In genomic region chrX:102185967-102186720, GRCh38 we compare ENCODE assay signal across 2 cellular contexts.
TF ChIP-seq lines count a peak whose summit lies in the region.

No MANE protein-coding gene starts in this region.

TF ChIP-seq in HepG2, 621 proteins besides CTCF, POLR2A, EP300 and RAD21:
- no peak for TF ChIP-seq ZNF513 (CRISPR knock-in tag; conservative IDR thresholded peaks at IDR 0.05)
- TF ChIP-seq ZNF33B (CRISPR knock-in tag; IDR thresholded peaks at IDR 0.05) = no peak
- no peak for TF ChIP-seq ZFP91 (CRISPR knock-in tag; IDR thresholded peaks at IDR 0.05; ENCODE audit: borderline replicate concordance)
- peak; percentile 60 to 81 for TF ChIP-seq MAFK (conservative IDR thresholded peaks at IDR 0.05 in 1 of 2, IDR thresholded peaks at IDR 0.05 in 1 of 2; ENCODE audit: low read length in 2 of 2)
- no peak for TF ChIP-seq ZNF839 (CRISPR knock-in tag; IDR thresholded peaks at IDR 0.05; ENCODE audit: borderline replicate concordance)
- TF ChIP-seq MAFF (IDR thresholded peaks at IDR 0.05; ENCODE audit: low read depth, low read length) = peak; percentile 63; the same call in 1 of the 2 replicates
- no peak for TF ChIP-seq ZNF660 (CRISPR knock-in tag; IDR thresholded peaks at IDR 0.05; ENCODE audit: borderline replicate concordance, low read depth)

TF ChIP-seq in H1, 55 proteins besides CTCF, POLR2A, EP300 and RAD21:
- TF ChIP-seq MAFK (IDR thresholded peaks at IDR 0.05; ENCODE audit: low read depth, low read length) = peak; percentile 8; the same call in 1 of the 2 replicates
- TF ChIP-seq TAF1 (IDR thresholded peaks at IDR 0.05; ENCODE audit: low read depth, low read length) = no peak
- TF ChIP-seq SIRT6 (IDR thresholded peaks at IDR 0.05; ENCODE audit: low read length) = no peak
